In genomic region chr3:53085476-53085875, GRCh38 we compare ENCODE assay signal across 16 cellular contexts.
"Had no signal": no experiment of that assay in that cellular context is flagged by ENCODE, and none has a peak within 500 bp of the region (broad histone marks: within the 10 kb centered on the region; RNA-seq: fewer than 3 reads in every experiment).

No MANE protein-coding gene starts in this region.

- DNase-seq: effector CD4-positive, alpha-beta T cell; erythroblast; foreskin keratinocyte; immature natural killer cell; kidney; left cardiac atrium; mesendoderm; natural killer cell; small intestine; stimulated activated CD4-positive, alpha-beta T cell treated with anti-CD3 and anti-CD28 coated beads, Interleukin-2, amount 100 ng/mL, for 48 hours; stimulated activated naive CD4-positive, alpha-beta T cell treated with Interleukin-2 at 50 U/mL for 16 hours; trophoblast cell; uterus had no signal

- H3K4me3 ChIP-seq: right atrium auricular region, uterus had no signal

- H3K4me1 ChIP-seq: foreskin keratinocyte, uterus had no signal

- H3K27ac Mint-ChIP-seq: endodermal cell, natural killer cell had no signal

- ATAC-seq: foreskin keratinocyte, natural killer cell had no signal

- H3K36me3 ChIP-seq: right atrium auricular region, uterus had no signal

- H3K4me1 Mint-ChIP-seq: immature natural killer cell, natural killer cell, neural crest cell had no signal

- H3K27ac ChIP-seq: foreskin keratinocyte, uterus had no signal

- H3K4me3 Mint-ChIP-seq: endodermal cell, immature natural killer cell, natural killer cell, neural crest cell had no signal

- H3K9me3 ChIP-seq: right atrium auricular region, uterus had no signal

- H3K36me3 Mint-ChIP-seq: natural killer cell had no signal

- H3K27me3 ChIP-seq: foreskin keratinocyte, right atrium auricular region, uterus had no signal

- H3K9me3 Mint-ChIP-seq: endodermal cell, immature natural killer cell, natural killer cell, neural crest cell had no signal
